Comparison of ENCODE assay signal across 6 cellular contexts in the genomic region with DNA sequence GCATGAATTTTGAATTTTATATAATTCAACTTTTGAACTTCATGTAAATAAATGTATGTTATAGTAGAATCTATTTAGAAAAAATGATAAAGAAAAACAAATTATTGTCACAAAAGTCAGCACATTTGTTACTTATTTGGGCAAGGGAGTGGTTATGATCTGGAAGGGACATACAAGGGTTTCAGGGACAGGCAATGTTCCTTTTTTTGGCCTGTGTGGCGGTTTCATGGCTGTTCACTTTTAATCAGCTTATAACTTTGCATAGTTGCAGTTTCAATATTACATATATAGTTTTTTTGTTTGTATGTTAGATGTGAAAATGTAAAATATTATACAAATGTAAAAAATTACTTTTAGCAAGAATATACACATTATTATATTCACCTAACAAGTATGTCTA.
"Had no signal": no experiment of that assay in that cellular context is flagged by ENCODE, and none has a peak within 500 bp of the region (broad histone marks: within the 10 kb centered on the region; RNA-seq: fewer than 3 reads in every experiment).

No MANE protein-coding gene starts in this region.

- H3K4me3 ChIP-seq: GM23338, K562 had no signal

- DNase-seq: H9, HCEC 1CT, IMR-90, KG1 had no signal

- ATAC-seq: GM23338, K562 had no signal

- H2AFZ ChIP-seq: GM23338 had no signal

- H3K4me2 ChIP-seq: GM23338 had no signal
